11 cellular contexts compared by ENCODE assay signal in genomic region chr15:41957021-41957897, GRCh38. TPM values are rescaled to one million over a fixed set of nuclear protein-coding genes. Genes with fewer than 3 reads are reported as not detected.
A peak's percentile ranks its signal among the peaks of the same experiment; 100 is the strongest.
DNase-seq lines count a peak whose midpoint lies in the region; ATAC-seq and TF ChIP-seq lines count a peak whose summit lies in the region.
"Had no signal": no experiment of that assay in that cellular context is flagged by ENCODE, and none has a peak within 500 bp of the region (broad histone marks: within the 10 kb centered on the region; RNA-seq: fewer than 3 reads in every experiment).

No MANE protein-coding gene starts in this region.

- DNase-seq in Caco-2 (no peak), islet precursor cell (peak; percentile 74), occipital lobe (lab: John Stamatoyannopoulos, UW) (no peak), EL (no peak), WERI-Rb-1 (no peak)
- DNase-seq in stimulated activated CD4-positive, alpha-beta T cell treated with anti-CD3 and anti-CD28 coated beads, Interleukin-12 subunit alpha, Interleukin-12 subunit beta, amount 100 ng/mL, for 4 hours = no peak
- DNase-seq: CD8-positive, alpha-beta T cell; stimulated activated naive CD4-positive, alpha-beta T cell treated with Interleukin-2 at 50 U/mL for 16 hours had no signal

- peaks cover 30% of the 10 kb centered on the region for H3K4me1 Mint-ChIP-seq in Caco-2 (ENCODE audit: low read depth, unreplicated experiment)

- H3K4me3 ChIP-seq in Caco-2 (ENCODE audit: low read depth, low read length) (no peak overlapping the region), WERI-Rb-1 (ENCODE audit: low read depth, low read length) (no peak overlapping the region)
- H3K4me3 ChIP-seq: HAP-1 had no signal

- H3K27ac Mint-ChIP-seq in Caco-2 (ENCODE audit: unreplicated experiment) = peak overlapping the region; percentile 75
- H3K27ac Mint-ChIP-seq: CD8-positive, alpha-beta T cell had no signal

- no peaks in the 10 kb centered on the region for H3K27me3 Mint-ChIP-seq in Caco-2 (ENCODE audit: insufficient read depth, unreplicated experiment)

- ATAC-seq in GM19455 (IDR thresholded peaks at IDR 0.05; ENCODE audit: unreplicated experiment) (peak; percentile 73), HG03442 (IDR thresholded peaks at IDR 0.05; ENCODE audit: unreplicated experiment) (peak; percentile 72)
- ATAC-seq: CD8-positive, alpha-beta T cell had no signal

- H3K4me1 ChIP-seq in Caco-2 = peaks cover 34% of the 10 kb centered on the region
- H3K4me1 ChIP-seq: HAP-1 had no signal

- H3K27me3 ChIP-seq in Caco-2 (replicated peaks; ENCODE audit: control insufficient read depth, insufficient read depth, low read length) (no peaks in the 10 kb centered on the region), WERI-Rb-1 (ENCODE audit: insufficient read depth, low read depth, severe bottlenecking) (no peaks in the 10 kb centered on the region)

- H3K9me3 Mint-ChIP-seq in Caco-2 (ENCODE audit: unreplicated experiment) = no peaks in the 10 kb centered on the region
- H3K9me3 Mint-ChIP-seq: CD8-positive, alpha-beta T cell had no signal

- POLR2A ChIA-PET in Caco-2 (lab: Charles Lee) = no interaction called here

- H3K4me3 Mint-ChIP-seq in Caco-2 (ENCODE audit: unreplicated experiment) = no peak overlapping the region
- H3K4me3 Mint-ChIP-seq: CD8-positive, alpha-beta T cell had no signal

- H3K36me3 ChIP-seq in Caco-2 (ENCODE audit: control insufficient read depth, insufficient read depth, low read length) (no peaks in the 10 kb centered on the region), WERI-Rb-1 (peaks cover 5% of the 10 kb centered on the region; the same call in 1 of the 2 replicates)
- H3K36me3 ChIP-seq: HAP-1 had no signal

- peaks cover 64% of the 10 kb centered on the region for H3K36me3 Mint-ChIP-seq in Caco-2 (ENCODE audit: insufficient read depth, unreplicated experiment)

- intact Hi-C loops in Caco-2 (cut with micrococcal nuclease; ENCODE audit: unreplicated experiment) = loop anchor here (2.0 kb wide), 1 partner anchor 26 kb away; no protein-coding TSS in a partner anchor

- H3K9me3 ChIP-seq in Caco-2 = no peaks in the 10 kb centered on the region
- no peaks in the 10 kb centered on the region for H3K9me3 ChIP-seq in WERI-Rb-1 (ENCODE audit: severe bottlenecking)
- H3K9me3 ChIP-seq: HAP-1 had no signal

- no peak overlapping the region for H3K27ac ChIP-seq in WERI-Rb-1

- TF ChIP-seq CTCF in Caco-2 (IDR thresholded peaks at IDR 0.05; ENCODE audit: insufficient read depth in 1 of 2, low read depth in 1 of 2, low read length in 1 of 2, severe bottlenecking in 1 of 2, unreplicated experiment in 1 of 2) = no peak
- TF ChIP-seq CTCF in WERI-Rb-1 (IDR thresholded peaks at IDR 0.05; ENCODE audit: low read depth, low read length) = no peak

- BruUV-seq in Caco-2 (replicated peaks; lab: Mats Ljungman, UMichigan) = no TSS peak

- CTCF ChIA-PET in Caco-2 (lab: Charles Lee) = no interaction called here

RNA-seq across cellular contexts. Expression of gene EHD4, which starts 15.1 kb away (rescaled TPM):
- total RNA-seq in Caco-2 (2022) = 31.6 TPM in 2 replicates
- 2.2 TPM for total RNA-seq in occipital lobe

Comparison
In these comparisons a context has a peak if more than half of its experiments do, and no peak if none do; other contexts are left out.
1. RNA of gene EHD4, which starts 15.1 kb away (total RNA-seq): 31.6 TPM in Caco-2; 2.2 TPM in occipital lobe (single experiment); every median in the first group is over 10 times any median in the second.